ENCODE assay signal across 20 cellular contexts in the genomic region with DNA sequence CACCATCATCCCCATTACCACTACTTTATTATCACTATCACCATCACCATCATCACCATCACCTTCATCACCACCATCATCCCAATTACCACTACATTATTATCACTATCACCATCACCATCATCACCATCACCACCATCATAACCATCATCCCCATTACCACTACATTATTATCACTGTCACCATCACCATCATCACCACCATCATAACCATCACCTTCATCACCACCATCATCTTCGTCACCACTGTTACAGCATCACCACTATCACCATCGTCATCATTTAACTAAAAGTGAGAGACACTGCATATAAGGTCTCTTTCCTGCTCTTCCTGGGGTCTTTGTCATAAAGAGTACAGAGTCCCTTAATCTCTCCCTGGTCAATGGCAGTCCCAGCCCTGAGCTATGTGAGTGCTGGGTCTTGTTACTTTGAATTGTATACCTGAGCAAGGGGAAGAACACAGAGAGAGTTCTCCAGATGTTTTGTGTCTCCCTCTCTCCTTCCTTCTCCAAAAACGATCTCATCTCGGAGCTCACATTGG.
A peak's percentile ranks its signal among the peaks of the same experiment; 100 is the strongest.
DNase-seq lines count a peak whose midpoint lies in the region; ATAC-seq and TF ChIP-seq lines count a peak whose summit lies in the region.
"Had no signal": no experiment of that assay in that cellular context is flagged by ENCODE, and none has a peak within 500 bp of the region (broad histone marks: within the 10 kb centered on the region; RNA-seq: fewer than 3 reads in every experiment).

No MANE protein-coding gene starts in this region.

- POLR2A ChIA-PET in CD8-positive, alpha-beta T cell (lab: Charles Lee), result no interaction called here
- POLR2A ChIA-PET in HEK293 (lab: Yijun Ruan, JAX), result interaction anchor here (0.6 kb wide), 1 partner anchor 199 kb away, joined by 5 read pairs; no protein-coding TSS in a partner anchor

- peaks cover 12% of the 10 kb centered on the region for H3K4me1 Mint-ChIP-seq in CD8-positive, alpha-beta T cell (ENCODE audit: low read depth)
- H3K4me1 Mint-ChIP-seq in effector memory CD8-positive, alpha-beta T cell (ENCODE audit: low read depth in 2 of 2), result peaks cover 7 to 8% of the 10 kb centered on the region in 2 donors
- peaks cover 16 to 20% of the 10 kb centered on the region in 2 donors for H3K4me1 Mint-ChIP-seq in immature natural killer cell

- no peaks in the 10 kb centered on the region for H3K36me3 Mint-ChIP-seq in CD8-positive, alpha-beta T cell
- no peaks in the 10 kb centered on the region for H3K36me3 Mint-ChIP-seq in effector memory CD8-positive, alpha-beta T cell (ENCODE audit: insufficient read depth)
- H3K36me3 Mint-ChIP-seq in immature natural killer cell, result no peaks in the 10 kb centered on the region
- H3K36me3 Mint-ChIP-seq: CD4-positive, CD25-positive, alpha-beta regulatory T cell had no signal

- no peaks in the 10 kb centered on the region for H3K27me3 Mint-ChIP-seq in CD8-positive, alpha-beta T cell (ENCODE audit: low read depth)
- H3K27me3 Mint-ChIP-seq in effector memory CD8-positive, alpha-beta T cell, result no peaks in the 10 kb centered on the region
- peaks cover 3 to 7% (median 3%) of the 10 kb centered on the region in 3 donors for H3K27me3 Mint-ChIP-seq in immature natural killer cell (ENCODE audit: low read depth in 3 of 3)
- H3K27me3 Mint-ChIP-seq: B cell; CD4-positive, CD25-positive, alpha-beta regulatory T cell had no signal

- no peaks in the 10 kb centered on the region for H3K4me1 ChIP-seq in CD8-positive, alpha-beta T cell (ENCODE audit: insufficient read depth, low read length)
- H3K4me1 ChIP-seq in HEK293 (ENCODE audit: control insufficient read depth, insufficient read depth, low read length), result no peaks in the 10 kb centered on the region

- H3K27ac ChIP-seq in CD8-positive, alpha-beta T cell (ENCODE audit: low read depth, low read length), result no peak overlapping the region
- no peak overlapping the region for H3K27ac ChIP-seq in HEK293 (ENCODE audit: extremely low read depth, low read depth, low read length)
- H3K27ac ChIP-seq: BLaER1, C4-2B had no signal

- H3K9me3 Mint-ChIP-seq in CD8-positive, alpha-beta T cell, result no peaks in the 10 kb centered on the region
- no peaks in the 10 kb centered on the region for H3K9me3 Mint-ChIP-seq in effector memory CD8-positive, alpha-beta T cell
- no peaks in the 10 kb centered on the region for H3K9me3 Mint-ChIP-seq in immature natural killer cell
- H3K9me3 Mint-ChIP-seq: CD4-positive, CD25-positive, alpha-beta regulatory T cell; CD8-positive, alpha-beta memory T cell; GM23338; H9 had no signal

- intact Hi-C loops in CD8-positive, alpha-beta T cell (cut with DNase I, micrococcal nuclease), result no loop called here

- TF ChIP-seq CTCF in CD8-positive, alpha-beta T cell (IDR thresholded peaks at IDR 0.05), result no peak
- no peak for TF ChIP-seq CTCF in HEK293 (tag by site-specific recombination; IDR thresholded peaks at IDR 0.05)

- H3K36me3 ChIP-seq in CD8-positive, alpha-beta T cell (ENCODE audit: insufficient read depth, low read length), result no peaks in the 10 kb centered on the region
- no peaks in the 10 kb centered on the region for H3K36me3 ChIP-seq in HEK293 (ENCODE audit: control insufficient read depth in 2 of 2, insufficient read depth in 1 of 2, low read length in 2 of 2)

- no peak for DNase-seq in CD8-positive, alpha-beta T cell
- peak in 2 of 3 experiments; percentile 8 to 31 for DNase-seq in effector memory CD8-positive, alpha-beta T cell
- DNase-seq in immature natural killer cell, result peak; percentile 58 to 72 (median 66)
- no peak for DNase-seq in NCI-H1092 treated with DMSO at 0.1 percent for 48 hours (lab: John Stamatoyannopoulos, UW)
- no peak for DNase-seq in epidermal melanocyte (ENCODE audit: insufficient read length, low spot score)
- DNase-seq: CD4-positive, CD25-positive, alpha-beta regulatory T cell; DMS 273 treated with DMSO at 0.1 percent for 48 hours; DMS79; EL; GDM1; H9 had no signal

- no peaks in the 10 kb centered on the region for H3K27me3 ChIP-seq in CD8-positive, alpha-beta T cell (ENCODE audit: insufficient read depth, low read length)
- H3K27me3 ChIP-seq: BLaER1 had no signal

- no peak overlapping the region for H3K27ac Mint-ChIP-seq in CD8-positive, alpha-beta T cell
- no peak overlapping the region for H3K27ac Mint-ChIP-seq in effector memory CD8-positive, alpha-beta T cell
- no peak overlapping the region for H3K27ac Mint-ChIP-seq in immature natural killer cell
- H3K27ac Mint-ChIP-seq: B cell; CD4-positive, CD25-positive, alpha-beta regulatory T cell; GM23338; H9 had no signal

- H3K4me3 ChIP-seq in CD8-positive, alpha-beta T cell (ENCODE audit: low read depth, low read length), result no peak overlapping the region
- H3K4me3 ChIP-seq in HEK293 (ENCODE audit: low read depth, low read length), result no peak overlapping the region
- H3K4me3 ChIP-seq: BLaER1, GM12878, GM23338 had no signal

- ATAC-seq in CD8-positive, alpha-beta T cell, result peak; percentile 53
- peak; percentile 68 for ATAC-seq in effector memory CD8-positive, alpha-beta T cell (replicated peaks)
- no peak for ATAC-seq in HG02763 (IDR thresholded peaks at IDR 0.05; ENCODE audit: unreplicated experiment)
- no peak for ATAC-seq in HG03095 (IDR thresholded peaks at IDR 0.05; ENCODE audit: unreplicated experiment)
- ATAC-seq: GM12878, GM23338 had no signal

- no peaks in the 10 kb centered on the region for H3K9me3 ChIP-seq in CD8-positive, alpha-beta T cell (ENCODE audit: low read length)
- no peaks in the 10 kb centered on the region for H3K9me3 ChIP-seq in HEK293 (ENCODE audit: control insufficient read depth, insufficient read depth, low read depth, low read length)

- CTCF ChIA-PET in CD8-positive, alpha-beta T cell (lab: Charles Lee), result no interaction called here
- CTCF ChIA-PET in HEK293 (lab: Yijun Ruan, JAX), result interaction anchor here (1.3 kb wide), 1 partner anchor 19 kb away, joined by 3 read pairs; no protein-coding TSS in a partner anchor

- H3K4me3 Mint-ChIP-seq in CD8-positive, alpha-beta T cell, result no peak overlapping the region
- no peak overlapping the region for H3K4me3 Mint-ChIP-seq in effector memory CD8-positive, alpha-beta T cell
- no peak overlapping the region for H3K4me3 Mint-ChIP-seq in immature natural killer cell
- H3K4me3 Mint-ChIP-seq: B cell; CD4-positive, CD25-positive, alpha-beta regulatory T cell; CD8-positive, alpha-beta memory T cell; GM23338; H9 had no signal

TF ChIP-seq in HEK293, 187 proteins besides CTCF, POLR2A, EP300 and RAD21:
- TF ChIP-seq ZNF843 (tag by site-specific recombination; IDR thresholded peaks at IDR 0.05) (no peak), ZNF513 (tag by site-specific recombination; IDR thresholded peaks at IDR 0.05) (peak; percentile 96)

Comparison
In these comparisons a context has a peak if more than half of its experiments do, and no peak if none do; other contexts are left out.
1. ATAC-seq: peak in CD8-positive, alpha-beta T cell (single experiment) and effector memory CD8-positive, alpha-beta T cell (single experiment); none in HG02763 (single experiment) and HG03095 (single experiment).
2. DNase-seq: peak in effector memory CD8-positive, alpha-beta T cell (2 of 3) and immature natural killer cell (3 of 3); none in CD8-positive, alpha-beta T cell (0 of 7), NCI-H1092 treated with DMSO at 0.1 percent for 48 hours (single experiment) and epidermal melanocyte (single experiment).